8 cellular contexts compared by ENCODE assay signal in genomic region chr12:68932701-68933563, GRCh38. TPM values are rescaled to one million over a fixed set of nuclear protein-coding genes. Genes with fewer than 3 reads are reported as not detected.
DNase-seq lines count a peak whose midpoint lies in the region; ATAC-seq and TF ChIP-seq lines count a peak whose summit lies in the region.

Gene CPM (minus strand): TSS chr12:68933171. CDS start chr12:68932837, 334 bp downstream.

- no peak within 1 kb of the TSS for H3K23ac ChIP-seq in neuronal stem cell (ENCODE audit: low read depth, low read length, poor library complexity)

- no peak for TF ChIP-seq EP300 in gastroesophageal sphincter (IDR thresholded peaks at IDR 0.05)

- DNase-seq in GM19240 (ENCODE audit: insufficient read length, low spot score) (peak; percentile 50), SHP77 (lab: John Stamatoyannopoulos, UW) (peak; percentile 68 to 76), activated gamma-delta T cell treated with Interleukin-2 at 50 U/mL for 16 hours (peak; percentile 52), neuronal stem cell (ENCODE audit: low spot score) (peak; percentile 58), stromal cell of bone marrow (ENCODE audit: low read depth) (peak; percentile 13)

- H3K27ac ChIP-seq in BLaER1, result peak within 1 kb of the TSS; percentile 43; the same call in 1 of the 2 replicates
- H3K27ac ChIP-seq in gastroesophageal sphincter, result peak within 1 kb of the TSS; percentile 22 to 73 (median 61)
- no peak within 1 kb of the TSS for H3K27ac ChIP-seq in neuronal stem cell (replicated peaks; ENCODE audit: low read length)

- WGBS in gastroesophageal sphincter (ENCODE audit: low coverage in 1 of 2), 2 donors, result 3 to 17% methylated on average over 1 to 6 of the region's 81 CpGs
- WGBS in neuronal stem cell (ENCODE audit: extremely low coverage in 2 of 2, insufficient read length in 2 of 2, insufficient replicate concordance in 1 of 2), 2 donors, result no CpG with 5 or more reads among the region's 81 CpGs

- H3K4me3 ChIP-seq in BLaER1 (peak within 1 kb of the TSS; percentile 75), gastroesophageal sphincter (peak within 1 kb of the TSS; percentile 62 to 75), neuronal stem cell (ENCODE audit: low read length in 2 of 2) (peak within 1 kb of the TSS; percentile 26 to 84)

- H3K4ac ChIP-seq in neuronal stem cell (ENCODE audit: low read length), result no peak within 1 kb of the TSS

- TF ChIP-seq POLR2A in gastroesophageal sphincter (IDR thresholded peaks at IDR 0.05), result peak; percentile 75 to 89

- H2BK5ac ChIP-seq in neuronal stem cell (ENCODE audit: low read length), result peak within 1 kb of the TSS; percentile 75

- H3K14ac ChIP-seq in neuronal stem cell (ENCODE audit: low read length), result no peak within 1 kb of the TSS

- H3K4me2 ChIP-seq in BLaER1 (peak within 1 kb of the TSS; percentile 98), neuronal stem cell (ENCODE audit: insufficient read depth, low read length, poor library complexity, severe bottlenecking) (peak within 1 kb of the TSS; percentile 93)

- H2BK120ac ChIP-seq in neuronal stem cell (ENCODE audit: low read depth, low read length), result no peak within 1 kb of the TSS

- H2BK15ac ChIP-seq in neuronal stem cell (ENCODE audit: low read length), result peak within 1 kb of the TSS; percentile 49

- H3K36me3 ChIP-seq in BLaER1 (no peaks in the 10 kb centered on the region), gastroesophageal sphincter (no peaks in the 10 kb centered on the region), neuronal stem cell (replicated peaks in 1 of 2; ENCODE audit: control insufficient read depth in 2 of 2, insufficient read depth in 2 of 2, low read length in 2 of 2) (no peaks in the 10 kb centered on the region)

- H3K4me1 ChIP-seq in BLaER1 (peaks cover 34% of the 10 kb centered on the region), gastroesophageal sphincter (peaks cover 0 to 17% (median 0%) of the 10 kb centered on the region in 3 donors), neuronal stem cell (ENCODE audit: control insufficient read depth in 2 of 2, insufficient read depth in 1 of 2, low read depth in 1 of 2, low read length in 2 of 2) (peaks cover 2 to 3% of the 10 kb centered on the region in 2 donors)

- peaks cover 13% of the 10 kb centered on the region for H3K9me3 ChIP-seq in BLaER1
- no peaks in the 10 kb centered on the region for H3K9me3 ChIP-seq in gastroesophageal sphincter
- peaks cover 0 to 7% of the 10 kb centered on the region in 2 donors for H3K9me3 ChIP-seq in neuronal stem cell (replicated peaks in 1 of 2; ENCODE audit: control insufficient read depth in 2 of 2, insufficient read depth in 1 of 2, low read depth in 1 of 2, low read length in 2 of 2)

- no peaks in the 10 kb centered on the region for H4K20me1 ChIP-seq in BLaER1

- ATAC-seq in HG03439 (IDR thresholded peaks at IDR 0.05; ENCODE audit: unreplicated experiment) (peak; percentile 85), gastroesophageal sphincter (peak; percentile 93)

- no peak within 1 kb of the TSS for H2AK5ac ChIP-seq in neuronal stem cell (ENCODE audit: low read depth, low read length)

- H3K18ac ChIP-seq in neuronal stem cell (ENCODE audit: low read length), result peak within 1 kb of the TSS; percentile 85

- H3K27me3 ChIP-seq in BLaER1, result peaks cover 26% of the 10 kb centered on the region
- H3K27me3 ChIP-seq in gastroesophageal sphincter, result peaks cover 23% of the 10 kb centered on the region
- peaks cover 6 to 46% (median 20%) of the 10 kb centered on the region in 3 experiments for H3K27me3 ChIP-seq in neuronal stem cell (ENCODE audit: control insufficient read depth in 3 of 3, insufficient read depth in 3 of 3, low read depth in 1 of 3, low read length in 3 of 3)

- peak in 1 of 4 experiments; percentile 3 for TF ChIP-seq CTCF in gastroesophageal sphincter (IDR thresholded peaks at IDR 0.05)

- H4K8ac ChIP-seq in neuronal stem cell (ENCODE audit: low read depth, low read length), result no peak within 1 kb of the TSS

- no peak within 1 kb of the TSS for H4K91ac ChIP-seq in neuronal stem cell (ENCODE audit: low read depth, low read length, poor library complexity)

- H3K9ac ChIP-seq in BLaER1 (peak within 1 kb of the TSS; percentile 70), neuronal stem cell (ENCODE audit: low read depth, low read length, poor library complexity) (peak within 1 kb of the TSS; percentile 44)

- H3K79me1 ChIP-seq in neuronal stem cell (ENCODE audit: low read depth, low read length), result no peaks in the 10 kb centered on the region

- peak within 1 kb of the TSS; percentile 94 for H2AFZ ChIP-seq in neuronal stem cell (ENCODE audit: low read length)

- H2BK12ac ChIP-seq in neuronal stem cell (ENCODE audit: low read length), result no peak within 1 kb of the TSS

RNA-seq across cellular contexts. Expression of gene CPM, which starts in this region (rescaled TPM):
- total RNA-seq in gastroesophageal sphincter, result 10 to 100 TPM; 24.9 to 57.3 (median 50.5) TPM
- polyA plus RNA-seq in neuronal stem cell (2013, experiment 1 of 2), result 0.22 TPM
- 0.15 TPM for polyA plus RNA-seq in neuronal stem cell (2013, experiment 2 of 2)

Comparison
In these comparisons a context has a peak if more than half of its experiments do, and no peak if none do; other contexts are left out.
1. DNase-seq: peak in every context shown above with its lines; median percentile 72 in SHP77; 58 in neuronal stem cell; 52 in activated gamma-delta T cell treated with Interleukin-2 at 50 U/mL for 16 hours; 50 in GM19240; 13 in stromal cell of bone marrow.